In the genomic region with DNA sequence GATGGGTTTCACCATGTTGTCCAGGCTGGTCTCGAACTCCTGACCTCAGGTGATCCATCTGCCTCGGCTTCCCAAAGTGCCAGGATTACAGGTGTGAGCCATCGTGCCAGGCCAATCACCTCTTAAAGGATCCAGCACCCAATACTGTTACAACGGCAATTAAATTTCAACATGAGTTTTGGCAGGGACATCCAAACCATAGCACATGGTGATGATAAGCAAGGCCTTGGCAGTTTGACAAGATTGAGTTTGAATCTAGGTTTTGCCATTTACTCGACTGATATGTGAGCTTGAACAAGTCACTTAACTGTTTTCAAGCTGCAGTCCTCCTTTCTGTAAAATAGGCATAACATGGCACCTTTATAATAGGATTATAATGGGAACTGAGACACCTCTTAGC, we compare ENCODE assay signal across 33 cellular contexts.
"Had no signal": no experiment of that assay in that cellular context is flagged by ENCODE, and none has a peak within 500 bp of the region (broad histone marks: within the 10 kb centered on the region; RNA-seq: fewer than 3 reads in every experiment).

No MANE protein-coding gene starts in this region.

- DNase-seq: activated CD4-positive, alpha-beta T cell treated with anti-CD3 and anti-CD28 coated beads for 36 hours; activated CD4-positive, alpha-beta T cell treated with anti-CD3 and anti-CD28 coated beads, Interleukin-2, amount 10 ng/mL, durations not matched to agents 7 days and 5 days; activated CD4-positive, alpha-beta T cell treated with anti-CD3 and anti-CD28 coated beads, Interleukin-2, amount 50 U/mL, for 48 hours; activated CD8-positive, alpha-beta memory T cell treated with anti-CD3 and anti-CD28 coated beads, Interleukin-2, amount 50 U/mL, for 4 hours; activated gamma-delta T cell treated with Interleukin-2 at 50 U/mL for 16 hours; activated naive CD4-positive, alpha-beta T cell treated with anti-CD3 and anti-CD28 coated beads for 36 hours; activated T-cell treated with anti-CD3 and anti-CD28 coated beads for 4 hours; activated T-cell treated with anti-CD3 and anti-CD28 coated beads, Interleukin-2, amount 50 U/mL, for 4 hours; adrenal gland; anterior cingulate cortex; Kasumi-1; KG1; MM.1S; NCI-H1092 treated with DMSO at 0.1 percent for 48 hours; NCI-H1417; NCI-H146; NCI-H187; NCI-H2029 treated with DMSO at 0.1 percent for 48 hours; NCI-H2107; NCI-H2171; NCI-H510A; NCI-H526; NCI-H748 treated with DMSO at 0.1 percent for 48 hours; NK-92 treated with Interleukin-12 subunit alpha and Interleukin-12 subunit beta, amount 100 ng/mL, for 24 hours; PC-9; Right ventricle myocardium superior; T1000 had no signal

- H3K9me3 Mint-ChIP-seq: activated T-cell treated with anti-CD3 and anti-CD28 coated beads, Interleukin-2, amount 50 U/mL, for 4 hours; central memory CD8-positive, alpha-beta T cell had no signal

- H3K4me3 Mint-ChIP-seq: activated CD4-positive, alpha-beta T cell treated with anti-CD3 and anti-CD28 coated beads for 36 hours; activated CD4-positive, alpha-beta T cell treated with anti-CD3 and anti-CD28 coated beads, Interleukin-2, amount 10 ng/mL, durations not matched to agents 7 days and 5 days; activated naive CD4-positive, alpha-beta T cell treated with anti-CD3 and anti-CD28 coated beads for 36 hours; activated T-cell treated with anti-CD3 and anti-CD28 coated beads, Interleukin-2, amount 50 U/mL, for 4 hours; activated T-helper 1 cell treated with anti-CD3 and anti-CD28 coated beads, Interleukin-12 subunit alpha, Interleukin-12 subunit beta, Interleukin-2, Interleukin-4 antibody, amounts not matched to agents 30 ng/mL and 10 ng/mL and 1 ng/mL, durations not matched to agents 14 hours and 24 hours and 36 hours; central memory CD8-positive, alpha-beta T cell; WTC11 had no signal

- H3K4me1 Mint-ChIP-seq: activated CD4-positive, alpha-beta T cell treated with anti-CD3 and anti-CD28 coated beads for 36 hours had no signal

- H3K27me3 ChIP-seq: adrenal gland, cardiac muscle cell had no signal

- H3K4me1 ChIP-seq: adrenal gland had no signal

- H3K9me3 ChIP-seq: adrenal gland had no signal

- H3K27ac ChIP-seq: adrenal gland, cardiac muscle cell, PC-9 had no signal

- H3K36me3 ChIP-seq: adrenal gland, cardiac muscle cell had no signal

- H3K27me3 Mint-ChIP-seq: activated CD4-positive, alpha-beta T cell treated with anti-CD3 and anti-CD28 coated beads for 36 hours; activated CD4-positive, alpha-beta T cell treated with anti-CD3 and anti-CD28 coated beads, Interleukin-2, amount 10 ng/mL, durations not matched to agents 7 days and 5 days; central memory CD8-positive, alpha-beta T cell had no signal

- ATAC-seq: activated CD4-positive, alpha-beta T cell treated with anti-CD3 and anti-CD28 coated beads for 36 hours; activated CD4-positive, CD25-positive, alpha-beta regulatory T cell treated with anti-CD3 and anti-CD28 coated beads, Interleukin-2, amount 50 U/mL, for 24 hours; activated naive CD4-positive, alpha-beta T cell treated with anti-CD3 and anti-CD28 coated beads, Interleukin-2, amount 50 U/mL, for 72 hours; activated T-cell treated with anti-CD3 and anti-CD28 coated beads, Interleukin-2, amount 50 U/mL, for 4 hours; WTC11 had no signal

- H3K27ac Mint-ChIP-seq: activated CD4-positive, alpha-beta T cell treated with anti-CD3 and anti-CD28 coated beads for 36 hours; activated CD4-positive, alpha-beta T cell treated with anti-CD3 and anti-CD28 coated beads, Interleukin-2, amount 10 ng/mL, durations not matched to agents 7 days and 5 days; activated naive CD4-positive, alpha-beta T cell treated with anti-CD3 and anti-CD28 coated beads for 36 hours; activated naive CD4-positive, alpha-beta T cell treated with anti-CD3 and anti-CD28 coated beads, Interleukin-2, amount 50 U/mL, for 72 hours; activated T-helper 1 cell treated with anti-CD3 and anti-CD28 coated beads, Interleukin-12 subunit alpha, Interleukin-12 subunit beta, Interleukin-2, Interleukin-4 antibody, amounts not matched to agents 30 ng/mL and 10 ng/mL and 1 ng/mL, durations not matched to agents 14 hours and 24 hours and 36 hours; WTC11 had no signal

- H3K4me3 ChIP-seq: adrenal gland, cardiac muscle cell, PC-9 had no signal
